ENCODE assay signal across 21 cellular contexts in the genomic region with DNA sequence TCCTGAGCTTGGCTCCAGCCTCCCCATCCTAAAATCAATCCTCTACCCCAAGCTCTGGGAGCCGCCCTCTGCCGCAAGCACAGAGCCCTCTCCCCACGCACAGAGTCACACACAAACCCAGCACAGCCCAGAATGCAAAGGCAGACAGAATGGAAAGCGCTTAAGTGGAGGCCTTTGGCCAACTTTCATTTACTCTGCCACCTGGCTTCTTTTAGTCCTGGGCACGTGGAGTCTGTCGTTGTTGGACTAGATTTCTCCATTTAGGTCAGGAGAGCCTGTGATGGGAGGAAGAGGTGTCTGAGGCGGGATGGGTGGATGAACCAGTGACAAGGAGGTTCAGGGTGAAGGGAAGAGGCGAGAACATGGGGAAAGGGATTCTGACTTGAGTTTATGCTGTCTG.
"Had no signal": no experiment of that assay in that cellular context is flagged by ENCODE, and none has a peak within 500 bp of the region (broad histone marks: within the 10 kb centered on the region; RNA-seq: fewer than 3 reads in every experiment).

No MANE protein-coding gene starts in this region.

- H3K4me1 Mint-ChIP-seq: natural killer cell had no signal

- H3K27ac Mint-ChIP-seq: activated CD4-positive, alpha-beta memory T cell treated with anti-CD3 and anti-CD28 coated beads for 36 hours; natural killer cell had no signal

- H3K27ac ChIP-seq: hepatocyte, neutrophil, ovary, psoas muscle, right atrium auricular region, spleen, thyroid gland, upper lobe of right lung had no signal

- ATAC-seq: esophagus mucosa, natural killer cell, psoas muscle, upper lobe of right lung had no signal

- H3K36me3 Mint-ChIP-seq: activated CD4-positive, alpha-beta memory T cell treated with anti-CD3 and anti-CD28 coated beads for 36 hours; natural killer cell had no signal

- H3K4me3 Mint-ChIP-seq: activated CD4-positive, alpha-beta memory T cell treated with anti-CD3 and anti-CD28 coated beads for 36 hours; natural killer cell had no signal

- DNase-seq: activated CD4-positive, alpha-beta memory T cell treated with anti-CD3 and anti-CD28 coated beads for 36 hours; activated CD4-positive, alpha-beta T cell treated with anti-CD3 and anti-CD28 coated beads for 48 hours; activated naive CD4-positive, alpha-beta T cell treated with anti-CD3 and anti-CD28 coated beads, Interleukin-2, amount 50 U/mL, for 16 hours; activated T-cell treated with anti-CD3 and anti-CD28 coated beads, Interleukin-2, amount 50 U/mL, for 48 hours; aorta; dermis blood vessel endothelial cell; effector memory CD4-positive, alpha-beta T cell; glutamatergic neuron; left cardiac atrium; natural killer cell; ovary; psoas muscle; spleen; stimulated activated CD4-positive, alpha-beta T cell treated with anti-CD3 and anti-CD28 coated beads, Interleukin-4, amount 100 ng/mL, for 1 hour; stimulated activated naive CD4-positive, alpha-beta T cell treated with Interleukin-2 at 50 U/mL for 16 hours; thyroid gland; upper lobe of right lung had no signal

- H3K9me3 Mint-ChIP-seq: activated CD4-positive, alpha-beta memory T cell treated with anti-CD3 and anti-CD28 coated beads for 36 hours; natural killer cell had no signal
